In the genomic region with DNA sequence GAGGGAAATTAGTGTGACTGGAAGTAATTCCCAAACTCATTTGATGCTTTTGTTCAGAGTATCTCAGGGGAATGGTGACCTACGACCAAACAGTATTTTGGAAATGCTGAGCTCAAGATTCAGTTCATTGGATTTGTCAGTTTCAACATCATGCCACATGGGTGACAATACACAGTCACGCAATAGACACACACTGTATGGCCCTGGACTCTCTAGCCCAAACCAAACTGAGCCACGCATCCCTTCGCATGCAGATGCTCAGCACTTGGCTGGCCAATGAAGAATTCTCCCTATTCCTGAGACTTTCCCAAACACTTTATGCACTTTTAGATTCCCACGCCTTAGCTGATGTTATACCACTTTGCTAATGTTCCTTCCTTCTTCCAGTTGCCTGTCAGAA, we compare ENCODE assay signal across 15 cellular contexts. TPM values are rescaled to one million over a fixed set of nuclear protein-coding genes. Genes with fewer than 3 reads are reported as not detected.
"Had no signal": no experiment of that assay in that cellular context is flagged by ENCODE, and none has a peak within 500 bp of the region (broad histone marks: within the 10 kb centered on the region; RNA-seq: fewer than 3 reads in every experiment).

No MANE protein-coding gene starts in this region.

- FAIRE-seq: endometrium, keratinocyte had no signal

- H3K27me3 Mint-ChIP-seq: naive thymus-derived CD4-positive, alpha-beta T cell had no signal

- H3K4me1 ChIP-seq: gastroesophageal sphincter had no signal

- H3K9me3 Mint-ChIP-seq: naive thymus-derived CD4-positive, alpha-beta T cell; nephron progenitor cell had no signal

- H3K9me3 ChIP-seq: gastroesophageal sphincter, right atrium auricular region had no signal

- H3K36me3 ChIP-seq: gastroesophageal sphincter, right atrium auricular region had no signal

- ATAC-seq: esophagus mucosa; gastroesophageal sphincter; naive thymus-derived CD4-positive, alpha-beta T cell had no signal

- H3K4me3 ChIP-seq: gastroesophageal sphincter, right atrium auricular region, smooth muscle cell had no signal

- H3K27me3 ChIP-seq: gastroesophageal sphincter, right atrium auricular region had no signal

- H3K4me2 ChIP-seq: smooth muscle cell had no signal

- H3K36me3 Mint-ChIP-seq: immature natural killer cell; naive thymus-derived CD4-positive, alpha-beta T cell had no signal

- H3K27ac ChIP-seq: right atrium auricular region had no signal

- DNase-seq: effector memory CD4-positive, alpha-beta T cell; immature natural killer cell; naive thymus-derived CD4-positive, alpha-beta T cell; nephron progenitor cell; posterior cingulate gyrus; stimulated activated CD4-positive, alpha-beta T cell treated with anti-CD3 and anti-CD28 coated beads, Interleukin-2, amount 100 ng/mL, for 48 hours; stimulated activated naive CD4-positive, alpha-beta T cell treated with Interleukin-2 at 50 U/mL for 16 hours; trophoblast cell had no signal

- H3K27ac Mint-ChIP-seq: immature natural killer cell; naive thymus-derived CD4-positive, alpha-beta T cell; nephron progenitor cell had no signal

- H3K4me1 Mint-ChIP-seq: immature natural killer cell; naive thymus-derived CD4-positive, alpha-beta T cell; nephron progenitor cell had no signal

- H3K4me3 Mint-ChIP-seq: immature natural killer cell; naive thymus-derived CD4-positive, alpha-beta T cell; nephron progenitor cell had no signal

RNA-seq across cellular contexts. Expression of a gene that starts 10.0 kb away (rescaled TPM):
- total RNA-seq: mononuclear cell; naive thymus-derived CD4-positive, alpha-beta T cell had no signal
- polyA plus RNA-seq: naive thymus-derived CD4-positive, alpha-beta T cell had no signal
